ENCODE assay signal across 8 cellular contexts in the genomic region with DNA sequence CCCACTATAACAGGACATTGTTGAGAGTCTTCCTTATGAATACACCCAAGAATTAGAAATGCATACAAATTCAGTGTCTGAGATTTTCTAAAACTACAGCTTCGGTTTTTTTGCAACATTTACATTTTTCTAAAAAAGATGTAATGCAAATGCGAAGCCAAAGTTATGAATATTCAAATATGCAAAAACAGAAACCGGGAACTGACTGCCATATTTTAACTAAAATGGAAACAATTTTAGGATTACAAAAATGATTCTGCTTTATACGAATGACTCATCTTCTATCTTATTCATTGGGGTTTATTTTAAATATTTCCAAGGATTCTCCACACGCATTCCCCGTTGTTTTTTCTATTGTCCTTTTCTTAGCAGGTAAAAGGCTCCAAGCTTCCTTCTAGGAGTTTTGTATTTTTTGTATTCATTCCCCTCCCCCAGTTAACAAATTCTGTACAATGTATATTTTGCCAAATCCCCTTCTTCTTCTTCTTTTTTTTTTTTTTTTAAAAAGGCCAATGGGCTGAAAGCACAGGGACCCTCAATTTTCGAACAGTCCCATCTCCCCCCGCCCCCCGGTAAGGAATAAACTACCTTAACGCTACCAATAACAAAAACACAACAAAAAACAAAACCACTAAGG. TPM values are rescaled to one million over a fixed set of nuclear protein-coding genes. Genes with fewer than 3 reads are reported as not detected.
DNase-seq lines count a peak whose midpoint lies in the region; ATAC-seq, FAIRE-seq and TF ChIP-seq lines count a peak whose summit lies in the region.

No MANE protein-coding gene starts in this region.

- H3K4me1 ChIP-seq in Peyer's patch = peaks cover 0 to 44% (median 0%) of the 10 kb centered on the region in 4 donors

- peaks cover 0 to 19% (median 0%) of the 10 kb centered on the region in 3 donors for H3K36me3 ChIP-seq in Peyer's patch

- H3K4me3 ChIP-seq in Peyer's patch (peak overlapping the region; percentile 76 to 96 (median 85)), fibroblast of mammary gland (ENCODE audit: control insufficient read depth, low read depth, low read length) (peak overlapping the region; percentile 85), skeletal muscle cell (ENCODE audit: low read depth, low read length) (peak overlapping the region; percentile 82)

- no peaks in the 10 kb centered on the region for H3K27me3 ChIP-seq in Peyer's patch

- FAIRE-seq in HTR-8/SVneo (lab: Jason Lieb, UNC) = no peak

- TF ChIP-seq CTCF in Peyer's patch (IDR thresholded peaks at IDR 0.05) (no peak), fibroblast of mammary gland (conservative IDR thresholded peaks at IDR 0.05; ENCODE audit: control insufficient read depth, insufficient read depth, low read depth, low read length) (no peak)

- peak overlapping the region; percentile 87 to 98 (median 93) for H3K27ac ChIP-seq in Peyer's patch

- ATAC-seq in HG02798 (IDR thresholded peaks at IDR 0.05; ENCODE audit: poor library complexity, unreplicated experiment) = no peak

- TF ChIP-seq POLR2A in GM19099 (IDR thresholded peaks at IDR 0.05; ENCODE audit: extremely low read depth, insufficient read length, low read depth) = peak; percentile 45
- TF ChIP-seq POLR2A in Peyer's patch (IDR thresholded peaks at IDR 0.05) = no peak

- no peaks in the 10 kb centered on the region for H3K9me3 ChIP-seq in Peyer's patch

- DNase-seq in Peyer's patch (no peak), fibroblast of mammary gland (ENCODE audit: low read depth) (no peak), skeletal muscle cell (ENCODE audit: low read depth) (no peak), dermis blood vessel endothelial cell (no peak), HTR-8/SVneo (ENCODE audit: insufficient read length, low spot score) (no peak), NCI-H510A treated with DMSO at 0.1 percent for 48 hours (lab: John Stamatoyannopoulos, UW) (no peak)

RNA-seq across cellular contexts. Expression of gene ARPC5, which starts 1.0 kb away (rescaled TPM):
- total RNA-seq in Peyer's patch = 10 to 100 TPM; 57.9 to 86.7 (median 67.9) TPM
- total RNA-seq in dermis blood vessel endothelial cell = 172 and 229 TPM in 2 replicates

RNA-seq across cellular contexts. Expression of gene APOBEC4, which starts 18.6 kb away (rescaled TPM):
- under 1 TPM in 1 of 4 donors, not detected in 3; 0.85 TPM for total RNA-seq in Peyer's patch
- total RNA-seq in dermis blood vessel endothelial cell = not detected in 2 replicates

RNA-seq across cellular contexts. Expression of gene NCF2, which starts 44.3 kb away (rescaled TPM):
- 10 to 100 TPM in 1 of 4 donors, 1 to 10 TPM in 3; 1.6 to 13.2 (median 5.6) TPM for total RNA-seq in Peyer's patch
- total RNA-seq in dermis blood vessel endothelial cell = not detected in 2 replicates
